In genomic region chr7:65509368-65510186, GRCh38 we compare ENCODE assay signal across 8 cellular contexts.
DNase-seq lines count a peak whose midpoint lies in the region; ATAC-seq and TF ChIP-seq lines count a peak whose summit lies in the region.

No MANE protein-coding gene starts in this region.

- TF ChIP-seq CTCF in GM12864 (IDR thresholded peaks at IDR 0.05; ENCODE audit: low read depth, low read length, missing control alignments) (no peak), PC-9 (conservative IDR thresholded peaks at IDR 0.05) (no peak), epithelial cell of proximal tubule (conservative IDR thresholded peaks at IDR 0.05; ENCODE audit: low read depth, low read length) (no peak), uterus (IDR thresholded peaks at IDR 0.05) (no peak)

- no peak overlapping the region for H3K27ac ChIP-seq in PC-9
- no peak overlapping the region for H3K27ac ChIP-seq in trophoblast cell (ENCODE audit: low read depth, low read length)
- no peak overlapping the region for H3K27ac ChIP-seq in uterus

- no peak overlapping the region for H2AFZ ChIP-seq in PC-9
- no peak overlapping the region for H2AFZ ChIP-seq in trophoblast cell (ENCODE audit: insufficient read depth, low read length, poor library complexity)

- peak overlapping the region; percentile 38; the same call in 1 of the 2 replicates for H3K4me2 ChIP-seq in PC-9
- H3K4me2 ChIP-seq in trophoblast cell (ENCODE audit: low read length), result peak overlapping the region; percentile 85

- CTCF ChIA-PET in PC-9 (lab: Charles Lee), result no interaction called here

- no peak overlapping the region for H2BK12ac ChIP-seq in trophoblast cell (ENCODE audit: low read length)

- no peaks in the 10 kb centered on the region for H3K9me2 ChIP-seq in PC-9 (ENCODE audit: insufficient read depth)

- no peak overlapping the region for H3K18ac ChIP-seq in trophoblast cell (ENCODE audit: low read length)

- POLR2A ChIA-PET in PC-9 (lab: Charles Lee; ENCODE audit: unreplicated experiment), result no interaction called here

- H3K27me3 ChIP-seq in PC-9 (ENCODE audit: insufficient read depth, low read depth) (peaks cover 4% of the 10 kb centered on the region; the same call in 1 of the 2 replicates), trophoblast cell (ENCODE audit: insufficient read depth, low read length) (peaks cover 11% of the 10 kb centered on the region), uterus (peaks cover 12 to 17% of the 10 kb centered on the region in 2 donors)

- no peak overlapping the region for H2BK120ac ChIP-seq in trophoblast cell (ENCODE audit: insufficient read depth, low read length, poor library complexity)

- H4K8ac ChIP-seq in trophoblast cell (ENCODE audit: low read depth, low read length), result no peak overlapping the region

- H4K91ac ChIP-seq in trophoblast cell (ENCODE audit: low read depth, low read length), result no peak overlapping the region

- H3K9ac ChIP-seq in trophoblast cell (ENCODE audit: low read length), result no peak overlapping the region

- no peak for ATAC-seq in GM18868 (IDR thresholded peaks at IDR 0.05; ENCODE audit: unreplicated experiment)

- H3K14ac ChIP-seq in trophoblast cell (ENCODE audit: low read length), result no peak overlapping the region

- no peaks in the 10 kb centered on the region for H3F3A ChIP-seq in PC-9 (ENCODE audit: insufficient read depth, low read depth)

- H4K20me1 ChIP-seq in PC-9 (ENCODE audit: insufficient read depth), result no peaks in the 10 kb centered on the region

- no peaks in the 10 kb centered on the region for H3K79me1 ChIP-seq in trophoblast cell (ENCODE audit: low read length)

- BruUV-seq in PC-9 (replicated peaks; lab: Mats Ljungman, UMichigan), result no TSS peak

- H3K79me2 ChIP-seq in PC-9 (ENCODE audit: low read depth) (no peaks in the 10 kb centered on the region), trophoblast cell (ENCODE audit: control insufficient read depth, insufficient read depth, low read length, poor library complexity) (no peaks in the 10 kb centered on the region)

- no peak overlapping the region for H2AK5ac ChIP-seq in trophoblast cell (ENCODE audit: low read length)

- intact Hi-C loops in PC-9 (cut with micrococcal nuclease; ENCODE audit: unreplicated experiment), result no loop called here
- intact Hi-C loops in uterus (cut with DNase I; ENCODE audit: low total_unique reads), result no loop called here

- no peak overlapping the region for H2BK5ac ChIP-seq in trophoblast cell (ENCODE audit: low read depth, low read length, poor library complexity)

- H3K9me3 ChIP-seq in PC-9 (ENCODE audit: insufficient read depth, low read depth) (peaks cover 8% of the 10 kb centered on the region), trophoblast cell (ENCODE audit: insufficient read depth, low read depth, low read length) (no peaks in the 10 kb centered on the region), uterus (no peaks in the 10 kb centered on the region)

- H3K4me3 ChIP-seq in GM12864 (ENCODE audit: low read depth, low read length), result peak overlapping the region; percentile 55
- H3K4me3 ChIP-seq in PC-9, result no peak overlapping the region; the same call in 1 of the 2 replicates
- peak overlapping the region; percentile 63 for H3K4me3 ChIP-seq in epithelial cell of proximal tubule (ENCODE audit: low read depth, low read length)
- peak overlapping the region; percentile 56 for H3K4me3 ChIP-seq in trophoblast cell (ENCODE audit: low read depth, low read length)
- H3K4me3 ChIP-seq in uterus, result peak overlapping the region in 1 of 2 donors; percentile 37

- no CpG with 5 or more reads among the region's 85 CpGs for WGBS in trophoblast cell (ENCODE audit: extremely low coverage, insufficient coverage, insufficient read length)

- DNase-seq in GM12864 (ENCODE audit: low read depth) (no peak), PC-9 (no peak), epithelial cell of proximal tubule (ENCODE audit: low read depth) (no peak), trophoblast cell (no peak), NCI-H1436 treated with DMSO at 0.1 percent for 48 hours (lab: John Stamatoyannopoulos, UW) (no peak), uterus (no peak), NCI-H345 (lab: John Stamatoyannopoulos, UW) (no peak)

- no peak for TF ChIP-seq POLR2A in uterus (IDR thresholded peaks at IDR 0.05)

- H3K4ac ChIP-seq in trophoblast cell (ENCODE audit: low read depth, low read length), result no peak overlapping the region

- no peak overlapping the region for H4K12ac ChIP-seq in trophoblast cell (ENCODE audit: low read depth, low read length)

- H3K36me3 ChIP-seq in PC-9 (ENCODE audit: low read depth), result no peaks in the 10 kb centered on the region
- no peaks in the 10 kb centered on the region for H3K36me3 ChIP-seq in trophoblast cell (ENCODE audit: control insufficient read depth in 1 of 2, insufficient read depth in 2 of 2, low read length in 2 of 2)
- H3K36me3 ChIP-seq in uterus, result no peaks in the 10 kb centered on the region

- no peak overlapping the region for H3K23ac ChIP-seq in trophoblast cell (ENCODE audit: low read length)

- H3K4me1 ChIP-seq in PC-9 (replicated peaks; ENCODE audit: insufficient read depth) (no peaks in the 10 kb centered on the region), trophoblast cell (ENCODE audit: control insufficient read depth in 1 of 2, insufficient read depth in 2 of 2, low read length in 2 of 2) (peaks cover 5 to 6% of the 10 kb centered on the region in 2 experiments), uterus (peaks cover 5 to 6% of the 10 kb centered on the region in 2 donors)
